Comparison of ENCODE assay signal across 9 cellular contexts in genomic region chr14:103867523-103867953, GRCh38. TPM values are rescaled to one million over a fixed set of nuclear protein-coding genes. Genes with fewer than 3 reads are reported as not detected.
A peak's percentile ranks its signal among the peaks of the same experiment; 100 is the strongest.
DNase-seq lines count a peak whose midpoint lies in the region; ATAC-seq and FAIRE-seq lines count a peak whose summit lies in the region.
"Had no signal": no experiment of that assay in that cellular context is flagged by ENCODE, and none has a peak within 500 bp of the region (broad histone marks: within the 10 kb centered on the region; RNA-seq: fewer than 3 reads in every experiment).

No MANE protein-coding gene starts in this region.

- H3K27ac ChIP-seq in esophagus (ENCODE audit: low read depth in 2 of 2, low read length in 1 of 2) (peak overlapping the region; percentile 84 to 87), small intestine (ENCODE audit: low read depth in 1 of 2, low read length in 1 of 2) (no peak overlapping the region)
- H3K27ac ChIP-seq: neutrophil had no signal

- H3K4me3 ChIP-seq in esophagus (ENCODE audit: low read depth in 1 of 2, low read length in 2 of 2) = no peak overlapping the region
- no peak overlapping the region for H3K4me3 ChIP-seq in small intestine (ENCODE audit: low read depth in 1 of 2, low read length in 2 of 2)

- WGBS in esophagus, 2 donors = 37 to 39% methylated on average over 10 of the region's 10 CpGs
- WGBS in small intestine, 3 donors = 36 to 71% (median 37%) methylated on average over 9 to 10 of the region's 10 CpGs

- H3K27me3 ChIP-seq in esophagus (ENCODE audit: control insufficient read depth in 1 of 2, insufficient read depth in 2 of 2, low read length in 2 of 2) = no peaks in the 10 kb centered on the region
- no peaks in the 10 kb centered on the region for H3K27me3 ChIP-seq in small intestine (ENCODE audit: control insufficient read depth in 2 of 2, insufficient read depth in 2 of 2, low read length in 2 of 2)

- no peak for FAIRE-seq in small intestine (lab: Jason Lieb, UNC)

- H3K36me3 ChIP-seq in esophagus (ENCODE audit: control insufficient read depth in 2 of 2, insufficient read depth in 2 of 2, low read length in 1 of 2) (no peaks in the 10 kb centered on the region), small intestine (ENCODE audit: control insufficient read depth in 2 of 2, insufficient read depth in 2 of 2, low read length in 2 of 2) (no peaks in the 10 kb centered on the region)
- H3K36me3 ChIP-seq: neutrophil had no signal

- no peak for ATAC-seq in sciatic nerve

- DNase-seq in COR-L47 (lab: John Stamatoyannopoulos, UW) = peak; percentile 29
- peak; percentile 96 for DNase-seq in NCI-H2171 (lab: John Stamatoyannopoulos, UW)
- peak; percentile 80 for DNase-seq in mucosa of gallbladder (ENCODE audit: low spot score)
- DNase-seq in KBM-7 = no peak
- no peak for DNase-seq in dermis blood vessel endothelial cell
- DNase-seq in sciatic nerve (ENCODE audit: low spot score) = no peak
- no peak for DNase-seq in small intestine

- intact Hi-C loops in sciatic nerve (cut with DNase I) = no loop called here

- H3K9me3 ChIP-seq in esophagus (ENCODE audit: control insufficient read depth in 2 of 2, insufficient read depth in 1 of 2, low read depth in 1 of 2, low read length in 1 of 2) (no peaks in the 10 kb centered on the region), small intestine (ENCODE audit: control insufficient read depth, low read depth) (no peaks in the 10 kb centered on the region)
- H3K9me3 ChIP-seq: neutrophil had no signal

- in situ Hi-C loops in KBM-7 (cut with MboI; ENCODE audit: low pct_unique_long_range_greater_than_20kb, low sequenced_read_pairs) = no loop called here

- H3K4me1 ChIP-seq in esophagus (ENCODE audit: control insufficient read depth in 2 of 2, insufficient read depth in 2 of 2, low read length in 1 of 2) = peaks cover 10 to 36% of the 10 kb centered on the region in 2 donors
- H3K4me1 ChIP-seq in small intestine (ENCODE audit: control insufficient read depth in 2 of 2, insufficient read depth in 1 of 2, low read depth in 1 of 2, low read length in 1 of 2) = peaks cover 0 to 2% of the 10 kb centered on the region in 2 donors

RNA-seq across cellular contexts. Expression of gene PPP1R13B, which starts 20.2 kb away (rescaled TPM):
- polyA plus RNA-seq in esophagus (10 to 100 TPM; 16.4 to 28.4 TPM), small intestine (10 to 100 TPM; 17.8 to 27.7 (median 18.8) TPM)
- total RNA-seq in mucosa of gallbladder (54.0 TPM), dermis blood vessel endothelial cell (20.9 and 27.5 TPM in 2 replicates), sciatic nerve (38.6 TPM)

Comparison
In these comparisons a context has a peak if more than half of its experiments do, and no peak if none do; other contexts are left out.
1. DNase-seq: peak in COR-L47 (single experiment), NCI-H2171 (single experiment) and mucosa of gallbladder (single experiment); none in KBM-7 (single experiment), dermis blood vessel endothelial cell (single experiment), sciatic nerve (single experiment) and small intestine (single experiment).
2. H3K27ac ChIP-seq: peak in esophagus (2 of 2); none in small intestine (0 of 2).